33 cellular contexts compared by ENCODE assay signal in genomic region chr11:129066229-129066628, GRCh38.
"Had no signal": no experiment of that assay in that cellular context is flagged by ENCODE, and none has a peak within 500 bp of the region (broad histone marks: within the 10 kb centered on the region; RNA-seq: fewer than 3 reads in every experiment).

No MANE protein-coding gene starts in this region.

- FAIRE-seq: astrocyte, bronchial epithelial cell had no signal

- H3K27me3 ChIP-seq: adrenal gland, ascending aorta, body of pancreas, brain microvascular endothelial cell, breast epithelium, cardiac muscle cell had no signal

- H3K4me1 ChIP-seq: ascending aorta, body of pancreas, breast epithelium had no signal

- DNase-seq: activated effector memory CD4-positive, alpha-beta T cell treated with anti-CD3 and anti-CD28 coated beads, Interleukin-2, amount 50 U/mL, for 16 hours; activated effector memory CD4-positive, alpha-beta T cell treated with Interleukin-2 at 50 U/mL for 16 hours; activated gamma-delta T cell; activated gamma-delta T cell treated with Interleukin-2 at 50 U/mL for 16 hours; activated naive CD4-positive, alpha-beta T cell; activated naive CD4-positive, alpha-beta T cell treated with anti-CD3 and anti-CD28 coated beads for 36 hours; activated naive CD4-positive, alpha-beta T cell treated with anti-CD3 and anti-CD28 coated beads, Interleukin-2, amount 10 ng/mL, durations not matched to agents 7 days and 5 days; activated naive CD4-positive, alpha-beta T cell treated with anti-CD3 and anti-CD28 coated beads, Interleukin-2, amount 50 U/mL, for 16 hours; activated naive CD4-positive, alpha-beta T cell treated with Interleukin-2 at 50 U/mL for 16 hours; activated naive CD8-positive, alpha-beta T cell treated with anti-CD3 and anti-CD28 coated beads for 36 hours; activated naive CD8-positive, alpha-beta T cell treated with anti-CD3 and anti-CD28 coated beads, Interleukin-2, amount 10 ng/mL, durations not matched to agents 7 days and 5 days; activated naive CD8-positive, alpha-beta T cell treated with anti-CD3 and anti-CD28 coated beads, Interleukin-2, amount 50 U/mL, for 24 hours; activated T-cell treated with anti-CD3 and anti-CD28 coated beads for 4 hours; activated T-cell treated with anti-CD3 and anti-CD28 coated beads, Interleukin-2, amount 50 U/mL, for 1 hour; activated T-cell treated with anti-CD3 and anti-CD28 coated beads, Interleukin-2, amount 50 U/mL, for 24 hours; activated T-cell treated with anti-CD3 and anti-CD28 coated beads, Interleukin-2, amount 50 U/mL, for 4 hours; activated T-cell treated with anti-CD3 and anti-CD28 coated beads, Interleukin-2, amount 50 U/mL, for 48 hours; activated T-cell treated with anti-CD3 and anti-CD28 coated beads, Interleukin-2, amount 50 U/mL, for 72 hours; adrenal gland; amniotic stem cell; amygdala; anterior cingulate cortex; aorta; body of pancreas; brain microvascular endothelial cell; caudate nucleus; central memory CD4-positive, alpha-beta T cell; cerebellar nuclear complex had no signal

- H3K36me3 ChIP-seq: brain microvascular endothelial cell, breast epithelium, cardiac muscle cell had no signal

- H3K27ac ChIP-seq: adrenal gland, ascending aorta, body of pancreas, brain microvascular endothelial cell, breast epithelium, cardiac muscle cell had no signal

- H3K4me3 ChIP-seq: adrenal gland, ascending aorta, body of pancreas, breast epithelium, cardiac muscle cell had no signal

- H3K9me3 ChIP-seq: adrenal gland, ascending aorta, body of pancreas, breast epithelium had no signal
